Comparison of ENCODE assay signal across 23 cellular contexts in genomic region chr13:30063892-30064291, GRCh38.
"Had no signal": no experiment of that assay in that cellular context is flagged by ENCODE, and none has a peak within 500 bp of the region (broad histone marks: within the 10 kb centered on the region; RNA-seq: fewer than 3 reads in every experiment).

No MANE protein-coding gene starts in this region.

- ATAC-seq: left colon; natural killer cell; right cardiac atrium; sciatic nerve; stimulated activated naive B cell treated with anti-CD40 and anti-IgM and Interleukin-4, amounts not matched to agents 10 μg/mL and 1 μg/mL and 100 μg/mL, for 72 hours; stimulated activated naive CD8-positive, alpha-beta T cell treated with anti-CD3 and anti-CD28 coated beads, Interleukin-15, Interleukin-2, amounts not matched to agents 100 U/mL and 50 U/mL, for 24 hours; upper lobe of right lung had no signal

- DNase-seq: hippocampal formation; kidney; left colon; left ventricle myocardium inferior; mesendoderm; naive B cell; natural killer cell; nephron progenitor cell; ovary; retina; right cardiac atrium; stimulated activated CD4-positive, alpha-beta T cell treated with anti-CD3 and anti-CD28 coated beads, Interleukin-12 subunit alpha, Interleukin-12 subunit beta, amount 100 ng/mL, for 4 hours; stimulated activated CD4-positive, alpha-beta T cell treated with anti-CD3 and anti-CD28 coated beads, Interleukin-15, amount 100 ng/mL, for 24 hours; stimulated activated CD4-positive, alpha-beta T cell treated with anti-CD3 and anti-CD28 coated beads, Interleukin-2, amount 100 ng/mL, for 24 hours; stimulated activated CD4-positive, alpha-beta T cell treated with anti-CD3 and anti-CD28 coated beads, Interleukin-4, amount 100 ng/mL, for 1 hour; stimulated activated naive B cell treated with anti-CD40 and anti-IgM and Interleukin-4, amounts not matched to agents 10 μg/mL and 1 μg/mL and 100 μg/mL, for 72 hours; stimulated activated naive CD8-positive, alpha-beta T cell treated with anti-CD3 and anti-CD28 coated beads, Interleukin-15, Interleukin-2, amounts not matched to agents 100 U/mL and 50 U/mL, for 24 hours; stomach; testis; thyroid gland; trophoblast cell; upper lobe of right lung had no signal
